ENCODE assay signal across 28 cellular contexts in genomic region chr3:131803113-131803512, GRCh38.
"Had no signal": no experiment of that assay in that cellular context is flagged by ENCODE, and none has a peak within 500 bp of the region (broad histone marks: within the 10 kb centered on the region; RNA-seq: fewer than 3 reads in every experiment).

No MANE protein-coding gene starts in this region.

- FAIRE-seq: bronchial epithelial cell, colon had no signal

- H3K27ac ChIP-seq: SJCRH30, SK-N-MC had no signal

- H3K27ac Mint-ChIP-seq: activated CD4-positive, alpha-beta T cell treated with anti-CD3 and anti-CD28 coated beads, Interleukin-2, amount 10 ng/mL, durations not matched to agents 24 days and 14 days; activated CD8-positive, alpha-beta T cell treated with anti-CD3 and anti-CD28 coated beads for 36 hours; activated naive CD4-positive, alpha-beta T cell treated with anti-CD3 and anti-CD28 coated beads, Interleukin-2, amount 10 ng/mL, durations not matched to agents 7 days and 5 days; activated naive CD8-positive, alpha-beta T cell; activated naive CD8-positive, alpha-beta T cell treated with anti-CD3 and anti-CD28 coated beads, Interleukin-2, amount 50 U/mL, for 24 hours; brain had no signal

- H3K4me1 ChIP-seq: SJCRH30 had no signal

- DNase-seq: activated CD4-positive, alpha-beta T cell treated with anti-CD3 and anti-CD28 coated beads, Interleukin-2, amount 10 ng/mL, durations not matched to agents 24 days and 14 days; activated CD4-positive, alpha-beta T cell treated with anti-CD3 and anti-CD28 coated beads, Interleukin-2, amount 50 U/mL, for 4 hours; activated CD8-positive, alpha-beta T cell treated with anti-CD3 and anti-CD28 coated beads for 36 hours; activated effector memory CD4-positive, alpha-beta T cell treated with Interleukin-2 at 50 U/mL for 16 hours; activated naive CD4-positive, alpha-beta T cell treated with anti-CD3 and anti-CD28 coated beads, Interleukin-2, amount 10 ng/mL, durations not matched to agents 7 days and 5 days; activated naive CD8-positive, alpha-beta T cell treated with anti-CD3 and anti-CD28 coated beads, Interleukin-2, amount 50 U/mL, for 24 hours; activated T-cell treated with anti-CD3 and anti-CD28 coated beads, Interleukin-2, amount 50 U/mL, for 4 hours; anterior cingulate cortex; caudate nucleus; Karpas-422; MG63; NCI-H1048; NCI-H1105 treated with DMSO at 0.1 percent for 48 hours; NCI-H1436; NCI-H1694; NCI-H1930; NCI-H2081 treated with DMSO at 0.1 percent for 48 hours; NCI-H226; NCI-H446 treated with DMSO at 0.1 percent for 48 hours; NCI-H524 treated with DMSO at 0.1 percent for 48 hours; SHP77; SJCRH30; T1000 had no signal

- H3K36me3 Mint-ChIP-seq: activated naive CD4-positive, alpha-beta T cell treated with anti-CD3 and anti-CD28 coated beads, Interleukin-2, amount 10 ng/mL, durations not matched to agents 7 days and 5 days; activated naive CD8-positive, alpha-beta T cell; brain had no signal

- H3K4me3 Mint-ChIP-seq: activated CD4-positive, alpha-beta T cell treated with anti-CD3 and anti-CD28 coated beads, Interleukin-2, amount 10 ng/mL, durations not matched to agents 24 days and 14 days; activated CD8-positive, alpha-beta T cell treated with anti-CD3 and anti-CD28 coated beads for 36 hours; activated naive CD4-positive, alpha-beta T cell treated with anti-CD3 and anti-CD28 coated beads, Interleukin-2, amount 10 ng/mL, durations not matched to agents 7 days and 5 days; activated naive CD8-positive, alpha-beta T cell; activated naive CD8-positive, alpha-beta T cell treated with anti-CD3 and anti-CD28 coated beads, Interleukin-2, amount 50 U/mL, for 24 hours; activated T-cell treated with anti-CD3 and anti-CD28 coated beads, Interleukin-2, amount 50 U/mL, for 4 hours; brain had no signal

- H3K27me3 ChIP-seq: MG63 had no signal

- H3K9me3 Mint-ChIP-seq: activated CD4-positive, alpha-beta T cell treated with anti-CD3 and anti-CD28 coated beads, Interleukin-2, amount 10 ng/mL, durations not matched to agents 24 days and 14 days; activated CD8-positive, alpha-beta T cell treated with anti-CD3 and anti-CD28 coated beads for 36 hours; activated naive CD4-positive, alpha-beta T cell treated with anti-CD3 and anti-CD28 coated beads, Interleukin-2, amount 10 ng/mL, durations not matched to agents 7 days and 5 days; activated naive CD8-positive, alpha-beta T cell treated with anti-CD3 and anti-CD28 coated beads, Interleukin-2, amount 50 U/mL, for 24 hours; activated T-cell treated with anti-CD3 and anti-CD28 coated beads, Interleukin-2, amount 50 U/mL, for 4 hours; brain had no signal

- H3K4me3 ChIP-seq: MG63, SJCRH30, SK-N-MC had no signal

- H3K36me3 ChIP-seq: MG63, SJCRH30 had no signal

- H3K27me3 Mint-ChIP-seq: activated naive CD4-positive, alpha-beta T cell treated with anti-CD3 and anti-CD28 coated beads, Interleukin-2, amount 10 ng/mL, durations not matched to agents 7 days and 5 days; activated naive CD8-positive, alpha-beta T cell treated with anti-CD3 and anti-CD28 coated beads, Interleukin-2, amount 50 U/mL, for 24 hours had no signal

- ATAC-seq: activated CD8-positive, alpha-beta T cell treated with anti-CD3 and anti-CD28 coated beads for 36 hours; activated naive CD8-positive, alpha-beta T cell treated with anti-CD3 and anti-CD28 coated beads, Interleukin-2, amount 50 U/mL, for 24 hours; activated T-cell treated with anti-CD3 and anti-CD28 coated beads, Interleukin-2, amount 50 U/mL, for 4 hours had no signal

- H3K4me1 Mint-ChIP-seq: activated CD4-positive, alpha-beta T cell treated with anti-CD3 and anti-CD28 coated beads, Interleukin-2, amount 10 ng/mL, durations not matched to agents 24 days and 14 days; activated naive CD4-positive, alpha-beta T cell treated with anti-CD3 and anti-CD28 coated beads, Interleukin-2, amount 10 ng/mL, durations not matched to agents 7 days and 5 days; activated naive CD8-positive, alpha-beta T cell treated with anti-CD3 and anti-CD28 coated beads, Interleukin-2, amount 50 U/mL, for 24 hours; brain had no signal

- H3K9me3 ChIP-seq: MG63, SJCRH30 had no signal
